8 cellular contexts compared by ENCODE assay signal in the genomic region with DNA sequence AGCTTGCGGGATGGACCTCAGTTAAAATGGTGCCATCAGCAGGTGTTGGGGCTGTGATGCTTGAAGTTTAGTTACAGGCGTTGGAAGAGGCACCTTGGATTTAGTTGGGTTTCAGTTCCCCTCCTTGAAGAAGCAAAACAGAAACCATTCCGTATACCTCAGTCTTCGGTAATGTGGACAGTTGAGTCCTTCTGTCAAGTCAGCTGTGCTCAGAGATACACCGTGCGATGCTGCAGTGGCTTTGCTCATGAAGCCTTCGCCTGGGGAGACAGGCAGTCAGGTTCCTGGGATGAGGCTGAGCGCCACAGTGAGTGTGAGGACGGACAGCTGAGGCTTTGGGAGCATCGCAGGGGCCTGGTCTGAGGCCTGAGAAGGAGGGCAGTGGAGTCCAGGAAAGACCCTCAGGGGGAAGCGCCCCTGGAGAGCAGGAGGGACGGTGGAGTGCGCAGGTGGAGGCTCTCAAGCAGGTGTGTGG. TPM values are rescaled to one million over a fixed set of nuclear protein-coding genes. Genes with fewer than 3 reads are reported as not detected.
DNase-seq lines count a peak whose midpoint lies in the region; ATAC-seq and TF ChIP-seq lines count a peak whose summit lies in the region.

No MANE protein-coding gene starts in this region.

- no peak overlapping the region for H3K4me3 Mint-ChIP-seq in activated naive CD4-positive, alpha-beta T cell treated with anti-CD3 and anti-CD28 coated beads, Interleukin-2, amount 10 ng/mL, durations not matched to agents 7 days and 5 days

- CTCF ChIA-PET in activated naive CD4-positive, alpha-beta T cell treated with anti-CD3 and anti-CD28 coated beads, Interleukin-2, amount 10 ng/mL, durations not matched to agents 7 days and 5 days (lab: Charles Lee) = no interaction called here

- TF ChIP-seq POLR2A in uterus (IDR thresholded peaks at IDR 0.05) = no peak

- no peak for TF ChIP-seq CTCF in uterus (IDR thresholded peaks at IDR 0.05)

- intact Hi-C loops in uterus (cut with DNase I; ENCODE audit: low total_unique reads) = no loop called here

- H3K27me3 Mint-ChIP-seq in activated naive CD4-positive, alpha-beta T cell treated with anti-CD3 and anti-CD28 coated beads, Interleukin-2, amount 10 ng/mL, durations not matched to agents 7 days and 5 days = no peaks in the 10 kb centered on the region

- no peaks in the 10 kb centered on the region for H3K9me3 Mint-ChIP-seq in activated naive CD4-positive, alpha-beta T cell treated with anti-CD3 and anti-CD28 coated beads, Interleukin-2, amount 10 ng/mL, durations not matched to agents 7 days and 5 days

- no peaks in the 10 kb centered on the region for H3K27me3 ChIP-seq in skeletal muscle satellite cell (ENCODE audit: control insufficient read depth, insufficient read depth, low read length)
- H3K27me3 ChIP-seq in uterus = no peaks in the 10 kb centered on the region
- no peaks in the 10 kb centered on the region for H3K27me3 ChIP-seq in effector memory CD4-positive, alpha-beta T cell (replicated peaks; ENCODE audit: control insufficient read depth, insufficient read depth, low read length, poor library complexity, severe bottlenecking)

- no peak for DNase-seq in activated naive CD4-positive, alpha-beta T cell treated with anti-CD3 and anti-CD28 coated beads, Interleukin-2, amount 10 ng/mL, durations not matched to agents 7 days and 5 days
- no peak for DNase-seq in activated naive CD4-positive, alpha-beta T cell treated with anti-CD3 and anti-CD28 coated beads, Interleukin-2, amount 50 U/mL, for 16 hours
- DNase-seq in NCI-H69 (lab: John Stamatoyannopoulos, UW) = peak; percentile 42
- DNase-seq in uterus = no peak
- no peak for DNase-seq in effector memory CD4-positive, alpha-beta T cell
- DNase-seq in activated naive CD4-positive, alpha-beta T cell (lab: John Stamatoyannopoulos, UW) = no peak

- peaks cover 14% of the 10 kb centered on the region for H3K4me1 ChIP-seq in skeletal muscle satellite cell (ENCODE audit: control insufficient read depth, insufficient read depth, low read length)
- H3K4me1 ChIP-seq in uterus = no peaks in the 10 kb centered on the region
- H3K4me1 ChIP-seq in effector memory CD4-positive, alpha-beta T cell (ENCODE audit: control insufficient read depth, insufficient read depth, low read length, poor library complexity, severe bottlenecking) = peaks cover 3% of the 10 kb centered on the region

- ATAC-seq in HG02571 (IDR thresholded peaks at IDR 0.05; ENCODE audit: unreplicated experiment) = peak; percentile 64

- H3K36me3 ChIP-seq in skeletal muscle satellite cell (ENCODE audit: insufficient read depth, low read length) (peaks cover 37% of the 10 kb centered on the region), uterus (no peaks in the 10 kb centered on the region)
- H3K36me3 ChIP-seq in effector memory CD4-positive, alpha-beta T cell (ENCODE audit: control insufficient read depth, insufficient read depth, low read length) = peaks cover 25% of the 10 kb centered on the region

- peaks cover 51% of the 10 kb centered on the region for H3K4me1 Mint-ChIP-seq in activated naive CD4-positive, alpha-beta T cell treated with anti-CD3 and anti-CD28 coated beads, Interleukin-2, amount 10 ng/mL, durations not matched to agents 7 days and 5 days

- H3K4me2 ChIP-seq in skeletal muscle satellite cell (ENCODE audit: low read length) = peak overlapping the region; percentile 70

- H3K9ac ChIP-seq in skeletal muscle satellite cell (ENCODE audit: low read depth, low read length) = no peak overlapping the region

- no peak overlapping the region for H3K4me3 ChIP-seq in skeletal muscle satellite cell (ENCODE audit: low read length)
- no peak overlapping the region for H3K4me3 ChIP-seq in uterus
- H3K4me3 ChIP-seq in effector memory CD4-positive, alpha-beta T cell (ENCODE audit: insufficient read depth, low read depth, low read length, poor library complexity, severe bottlenecking) = no peak overlapping the region

- H3K9me3 ChIP-seq in skeletal muscle satellite cell (replicated peaks; ENCODE audit: low read length) (no peaks in the 10 kb centered on the region), uterus (no peaks in the 10 kb centered on the region)
- H3K9me3 ChIP-seq in effector memory CD4-positive, alpha-beta T cell (ENCODE audit: control insufficient read depth, low read length) = no peaks in the 10 kb centered on the region

- H3K36me3 Mint-ChIP-seq in activated naive CD4-positive, alpha-beta T cell treated with anti-CD3 and anti-CD28 coated beads, Interleukin-2, amount 10 ng/mL, durations not matched to agents 7 days and 5 days = peaks cover 35% of the 10 kb centered on the region

- no peak overlapping the region for H3K27ac ChIP-seq in uterus
- no peak overlapping the region for H3K27ac ChIP-seq in effector memory CD4-positive, alpha-beta T cell (ENCODE audit: insufficient read depth, low read length, poor library complexity, severe bottlenecking)

- peak overlapping the region; percentile 9 for H3K27ac Mint-ChIP-seq in activated naive CD4-positive, alpha-beta T cell treated with anti-CD3 and anti-CD28 coated beads, Interleukin-2, amount 10 ng/mL, durations not matched to agents 7 days and 5 days

RNA-seq across cellular contexts. Expression of gene RAN, which starts 7.4 kb away (rescaled TPM):
- 838 and 860 TPM in 2 replicates for total RNA-seq in skeletal muscle satellite cell (2012; rRNA removed)
- total RNA-seq in uterus = 100 to 1,000 TPM in 3 of 4 donors, 10 to 100 TPM in 1; 64.6 to 287 (median 177) TPM

RNA-seq across cellular contexts. Expression of gene STX2, which starts 40.2 kb away (rescaled TPM):
- 27.6 and 29.9 TPM in 2 replicates for total RNA-seq in skeletal muscle satellite cell (2012; rRNA removed)
- total RNA-seq in uterus = 10 to 100 TPM; 33.5 to 44.6 (median 35.4) TPM
